Comparison of ENCODE assay signal across 9 cellular contexts in genomic region chr12:124006582-124007170, GRCh38. TPM values are rescaled to one million over a fixed set of nuclear protein-coding genes. Genes with fewer than 3 reads are reported as not detected.
DNase-seq lines count a peak whose midpoint lies in the region; ATAC-seq lines count a peak whose summit lies in the region.
"Had no signal": no experiment of that assay in that cellular context is flagged by ENCODE, and none has a peak within 500 bp of the region (broad histone marks: within the 10 kb centered on the region; RNA-seq: fewer than 3 reads in every experiment).

No MANE protein-coding gene starts in this region.

- peak; percentile 65 for ATAC-seq in HG02938 (IDR thresholded peaks at IDR 0.05; ENCODE audit: unreplicated experiment)
- peak; percentile 81 to 84 for ATAC-seq in stimulated activated naive B cell treated with anti-CD40 and anti-IgM and Interleukin-4, amounts not matched to agents 10 μg/mL and 1 μg/mL and 100 μg/mL, for 72 hours (replicated peaks)

- H3K36me3 Mint-ChIP-seq in activated T-cell treated with anti-CD3 and anti-CD28 coated beads, Interleukin-2, amount 50 U/mL, for 24 hours (ENCODE audit: low read depth) = peaks cover 45% of the 10 kb centered on the region
- H3K36me3 Mint-ChIP-seq in activated naive CD8-positive, alpha-beta T cell = peaks cover 8% of the 10 kb centered on the region
- H3K36me3 Mint-ChIP-seq in stimulated activated naive B cell treated with anti-CD40 and anti-IgM and Interleukin-4, amounts not matched to agents 10 μg/mL and 1 μg/mL and 100 μg/mL, for 72 hours = peaks cover 21 to 35% of the 10 kb centered on the region in 2 donors

- peak overlapping the region; percentile 46 for H3K4me3 Mint-ChIP-seq in activated T-cell treated with anti-CD3 and anti-CD28 coated beads, Interleukin-2, amount 50 U/mL, for 24 hours
- H3K4me3 Mint-ChIP-seq in activated naive CD8-positive, alpha-beta T cell = peak overlapping the region; percentile 66
- H3K4me3 Mint-ChIP-seq in stimulated activated naive B cell treated with anti-CD40 and anti-IgM and Interleukin-4, amounts not matched to agents 10 μg/mL and 1 μg/mL and 100 μg/mL, for 72 hours = peak overlapping the region; percentile 39 to 68

- H3K9me3 Mint-ChIP-seq in activated T-cell treated with anti-CD3 and anti-CD28 coated beads, Interleukin-2, amount 50 U/mL, for 24 hours = no peaks in the 10 kb centered on the region
- H3K9me3 Mint-ChIP-seq in activated naive CD8-positive, alpha-beta T cell (ENCODE audit: low read depth) = no peaks in the 10 kb centered on the region
- H3K9me3 Mint-ChIP-seq in stimulated activated naive B cell treated with anti-CD40 and anti-IgM and Interleukin-4, amounts not matched to agents 10 μg/mL and 1 μg/mL and 100 μg/mL, for 72 hours = no peaks in the 10 kb centered on the region

- no peaks in the 10 kb centered on the region for H3K27me3 Mint-ChIP-seq in activated T-cell treated with anti-CD3 and anti-CD28 coated beads, Interleukin-2, amount 50 U/mL, for 24 hours
- H3K27me3 Mint-ChIP-seq in activated naive CD8-positive, alpha-beta T cell = no peaks in the 10 kb centered on the region
- H3K27me3 Mint-ChIP-seq in stimulated activated naive B cell treated with anti-CD40 and anti-IgM and Interleukin-4, amounts not matched to agents 10 μg/mL and 1 μg/mL and 100 μg/mL, for 72 hours = no peaks in the 10 kb centered on the region

- peaks cover 33% of the 10 kb centered on the region for H3K4me1 Mint-ChIP-seq in activated T-cell treated with anti-CD3 and anti-CD28 coated beads, Interleukin-2, amount 50 U/mL, for 24 hours (ENCODE audit: low read depth)
- peaks cover 31% of the 10 kb centered on the region for H3K4me1 Mint-ChIP-seq in activated naive CD8-positive, alpha-beta T cell (ENCODE audit: low read depth)
- H3K4me1 Mint-ChIP-seq in stimulated activated naive B cell treated with anti-CD40 and anti-IgM and Interleukin-4, amounts not matched to agents 10 μg/mL and 1 μg/mL and 100 μg/mL, for 72 hours = peaks cover 24 to 31% of the 10 kb centered on the region in 2 donors

- H3K27ac Mint-ChIP-seq in activated T-cell treated with anti-CD3 and anti-CD28 coated beads, Interleukin-2, amount 50 U/mL, for 24 hours = peak overlapping the region; percentile 71
- H3K27ac Mint-ChIP-seq in activated naive CD8-positive, alpha-beta T cell = peak overlapping the region; percentile 88
- peak overlapping the region; percentile 60 for H3K27ac Mint-ChIP-seq in stimulated activated naive B cell treated with anti-CD40 and anti-IgM and Interleukin-4, amounts not matched to agents 10 μg/mL and 1 μg/mL and 100 μg/mL, for 72 hours

- DNase-seq in activated T-cell treated with anti-CD3 and anti-CD28 coated beads, Interleukin-2, amount 50 U/mL, for 24 hours = peak; percentile 43
- DNase-seq in activated T-cell treated with anti-CD3 and anti-CD28 coated beads for 4 hours = no peak
- no peak for DNase-seq in stimulated activated naive B cell treated with anti-CD40 and anti-IgM and Interleukin-4, amounts not matched to agents 10 μg/mL and 1 μg/mL and 100 μg/mL, for 72 hours
- DNase-seq in dermis blood vessel endothelial cell = no peak
- DNase-seq in anterior cingulate cortex (lab: John Stamatoyannopoulos, UW) = no peak
- no peak for DNase-seq in UCSD-AML1 (lab: John Stamatoyannopoulos, UW; ENCODE audit: unreplicated experiment)
- DNase-seq: NCI-H524 treated with DMSO at 0.1 percent for 48 hours had no signal

RNA-seq across cellular contexts. Expression of gene ZNF664, which starts 33.7 kb away (rescaled TPM):
- 51.1 and 68.9 TPM in 2 replicates for total RNA-seq in dermis blood vessel endothelial cell

RNA-seq across cellular contexts. Expression of gene CCDC92, which starts 34.0 kb away (rescaled TPM):
- 8.8 and 10.4 TPM in 2 replicates for total RNA-seq in dermis blood vessel endothelial cell
